ENCODE assay signal across 19 cellular contexts in genomic region chr1:110953031-110953430, GRCh38. TPM values are rescaled to one million over a fixed set of nuclear protein-coding genes. Genes with fewer than 3 reads are reported as not detected.
DNase-seq lines count a peak whose midpoint lies in the region; ATAC-seq, FAIRE-seq and TF ChIP-seq lines count a peak whose summit lies in the region.
"Had no signal": no experiment of that assay in that cellular context is flagged by ENCODE, and none has a peak within 500 bp of the region (broad histone marks: within the 10 kb centered on the region; RNA-seq: fewer than 3 reads in every experiment).

No MANE protein-coding gene starts in this region.

- TF ChIP-seq EP300 in HepG2 (IDR thresholded peaks at IDR 0.05; ENCODE audit: low read depth in 2 of 2, low read length in 2 of 2) (no peak), HepG2 (CRISPR knock-in tag; IDR thresholded peaks at IDR 0.05; ENCODE audit: borderline replicate concordance) (no peak)

- TF ChIP-seq RAD21 in HepG2 (CRISPR knock-in tag; IDR thresholded peaks at IDR 0.05): no peak

- no peak for DNase-seq in HepG2 (ENCODE audit: low spot score)
- no peak for DNase-seq in right lobe of liver
- no peak for DNase-seq in GM19239 (ENCODE audit: insufficient read length, low spot score)
- no peak for DNase-seq in NCI-H446 (lab: John Stamatoyannopoulos, UW)
- no peak for DNase-seq in pons (ENCODE audit: low spot score)
- DNase-seq: 8988T; ACHN; BE2C; C1 segment of cervical spinal cord; Calu3; CD4-positive, alpha-beta memory T cell; CD4-positive, CD25-positive, alpha-beta regulatory T cell; CD8-positive, alpha-beta memory T cell; COR-L47; DMS79 treated with DMSO at 0.1 percent for 48 hours; GF-D8 had no signal

- intact Hi-C loops in HepG2 (cut with micrococcal nuclease; ENCODE audit: unreplicated experiment): no loop called here
- intact Hi-C loops in right lobe of liver (cut with DNase I): no loop called here

- H4K20me1 ChIP-seq in HepG2 (ENCODE audit: insufficient read depth, low read length): peaks cover 39% of the 10 kb centered on the region

- H3K9me3 ChIP-seq in HepG2 (ENCODE audit: low read length) (no peaks in the 10 kb centered on the region), right lobe of liver (no peaks in the 10 kb centered on the region)
- H3K9me3 ChIP-seq: BE2C had no signal

- H3K9ac ChIP-seq in HepG2 (ENCODE audit: insufficient read depth, low read depth, low read length): no peak overlapping the region
- H3K9ac ChIP-seq: BLaER1 had no signal

- CTCF ChIA-PET in HepG2 (lab: Yijun Ruan, JAX; ENCODE audit: low intra/inter-chr PET ratio, low total read pairs): no interaction called here

- no peaks in the 10 kb centered on the region for H3K27me3 ChIP-seq in HepG2 (ENCODE audit: control insufficient read depth in 1 of 2, insufficient read depth in 2 of 2, low read length in 2 of 2)
- H3K27me3 ChIP-seq in right lobe of liver: no peaks in the 10 kb centered on the region
- H3K27me3 ChIP-seq: BE2C, BLaER1 had no signal

- BruUV-seq in HepG2 (replicated peaks; lab: Mats Ljungman, UMichigan): no TSS peak

- in situ Hi-C loops in HepG2 (cut with HindIII; ENCODE audit: extremely low pct_ligation_motif_present, low pct_unique_long_range_greater_than_20kb): no loop called here

- ATAC-seq in HepG2 (no peak), right lobe of liver (no peak)

- peaks cover 41% of the 10 kb centered on the region for H3K79me2 ChIP-seq in HepG2 (ENCODE audit: insufficient read depth, low read length)

- POLR2A ChIA-PET in HepG2 (lab: Yijun Ruan, JAX): interaction anchor here (0.7 to 4.2 kb wide), 2 partner anchors 9 to 11 kb away, joined by 3 to 17 read pairs; no protein-coding TSS in a partner anchor

- FAIRE-seq in HepG2 (lab: Jason Lieb, UNC) (no peak), GM19239 (lab: Jason Lieb, UNC) (peak; percentile 14)
- FAIRE-seq: D721Med, GM12891 had no signal

- TF ChIP-seq CTCF in HepG2 (CRISPR knock-in tag; IDR thresholded peaks at IDR 0.05): no peak
- TF ChIP-seq CTCF in right lobe of liver (IDR thresholded peaks at IDR 0.05): no peak

- H3K4me1 ChIP-seq in HepG2 (ENCODE audit: insufficient read depth, low read length) (peaks cover 20% of the 10 kb centered on the region; the same call in 1 of the 2 replicates), right lobe of liver (no peaks in the 10 kb centered on the region)
- H3K4me1 ChIP-seq: BE2C, BLaER1 had no signal

- H3K4me3 ChIP-seq in HepG2 (replicated peaks in 1 of 3; ENCODE audit: insufficient read depth in 1 of 3, low read depth in 2 of 3, low read length in 3 of 3) (no peak overlapping the region), right lobe of liver (no peak overlapping the region)
- H3K4me3 ChIP-seq: BLaER1 had no signal

- no peak for TF ChIP-seq POLR2A in HepG2 (IDR thresholded peaks at IDR 0.05; ENCODE audit: insufficient read depth in 1 of 2, low read depth in 2 of 2, low read length in 2 of 2)
- no peak for TF ChIP-seq POLR2A in right lobe of liver (IDR thresholded peaks at IDR 0.05)

- H3K4me2 ChIP-seq in HepG2 (ENCODE audit: low read depth, low read length): no peak overlapping the region
- H3K4me2 ChIP-seq: BLaER1 had no signal

- H3K36me3 ChIP-seq in HepG2 (replicated peaks in 1 of 2; ENCODE audit: control insufficient read depth in 1 of 2, insufficient read depth in 2 of 2, low read length in 2 of 2) (peaks cover 5 to 46% of the 10 kb centered on the region in 2 experiments; a peak in 4 of 5 replicates), right lobe of liver (peaks cover 0 to 15% (median 8%) of the 10 kb centered on the region in 4 donors)
- H3K36me3 ChIP-seq: BE2C had no signal

- H2AFZ ChIP-seq in HepG2 (ENCODE audit: low read length): no peak overlapping the region

- H3K27ac ChIP-seq in HepG2 (ENCODE audit: extremely low read length, insufficient read depth, low read length): no peak overlapping the region
- no peak overlapping the region for H3K27ac ChIP-seq in right lobe of liver
- H3K27ac ChIP-seq: BLaER1 had no signal

TF ChIP-seq in HepG2, 621 proteins besides CTCF, POLR2A, EP300 and RAD21:
- TF ChIP-seq HNRNPK (IDR thresholded peaks at IDR 0.05; ENCODE audit: low read depth, low read length, poor library complexity, severe bottlenecking): peak; percentile 75
- no peak for TF ChIP-seq ELK4 (CRISPR knock-in tag; IDR thresholded peaks at IDR 0.05; ENCODE audit: borderline replicate concordance)
- TF ChIP-seq SIN3B (IDR thresholded peaks at IDR 0.05; ENCODE audit: low read length): no peak
TF ChIP-seq in HepG2: peak in this region for 1.

RNA-seq across cellular contexts. Expression of gene LRIF1, which starts 10.7 kb away (rescaled TPM):
- total RNA-seq in HepG2 (2016; rRNA removed; fragmentation: Illumina TruSeq; extraction: Trizol) (42.4 and 67.4 TPM in 2 replicates), right lobe of liver (1 to 10 TPM; 3.8 to 7.8 (median 5.8) TPM)
- total RNA-seq in HepG2 (2016; cell fraction: cytosol; rRNA removed; fragmentation: Illumina TruSeq; extraction: Trizol; ENCODE audit: low read depth): 10.9 and 14.5 TPM in 2 replicates
- total RNA-seq in HepG2 (2016; cell fraction: insoluble cytoplasmic fraction; rRNA removed; fragmentation: Illumina TruSeq; extraction: Trizol): 39.9 and 62.9 TPM in 2 replicates
- total RNA-seq in HepG2 (2016; cell fraction: membrane; rRNA removed; fragmentation: Illumina TruSeq; extraction: Trizol): 33.5 and 39.6 TPM in 2 replicates
- 24.7 and 29.5 TPM in 2 replicates for total RNA-seq in HepG2 (2016; cell fraction: nucleus; rRNA removed; fragmentation: Illumina TruSeq; extraction: Trizol)
- polyA plus RNA-seq in HepG2 (2011; rRNA removed): 18.4 and 18.6 TPM in 2 replicates
- polyA plus RNA-seq in HepG2 (2011; cell fraction: cytosol; rRNA removed): 7.8 and 13.3 TPM in 2 replicates
- 6.1 and 9.1 TPM in 2 replicates for polyA plus RNA-seq in HepG2 (2011; cell fraction: nucleus; rRNA removed)
- polyA plus RNA-seq in HepG2 (2012): 26.0 and 32.4 TPM in 2 replicates
- polyA plus RNA-seq in HepG2 (2016; cell fraction: cytosol; fragmentation: Illumina TruSeq; extraction: Trizol; ENCODE audit: low read depth): 9.4 and 15.1 TPM in 2 replicates
- 71.6 and 83.0 TPM in 2 replicates for polyA plus RNA-seq in HepG2 (2016; cell fraction: insoluble cytoplasmic fraction; fragmentation: Illumina TruSeq; extraction: Trizol; ENCODE audit: low read depth)
- 24.4 and 35.0 TPM in 2 replicates for polyA plus RNA-seq in HepG2 (2016; cell fraction: membrane; fragmentation: Illumina TruSeq; extraction: Trizol; ENCODE audit: low read depth)
- 36.7 and 37.0 TPM in 2 replicates for polyA plus RNA-seq in HepG2 (2016; cell fraction: nucleus; fragmentation: Illumina TruSeq; extraction: Trizol; ENCODE audit: insufficient read depth, low read depth)
- polyA minus RNA-seq in HepG2 (2011; rRNA and poly(A)+ RNA removed; ENCODE audit: low replicate concordance): 13.7 and 19.4 TPM in 2 replicates
- polyA minus RNA-seq in HepG2 (2011; cell fraction: cytosol; rRNA and poly(A)+ RNA removed): 20.8 and 25.4 TPM in 2 replicates
- 32.8 and 48.9 TPM in 2 replicates for polyA minus RNA-seq in HepG2 (2011; cell fraction: nucleus; rRNA and poly(A)+ RNA removed)
